In genomic region chr12:76346798-76347420, GRCh38 we compare ENCODE assay signal across 8 cellular contexts. TPM values are rescaled to one million over a fixed set of nuclear protein-coding genes. Genes with fewer than 3 reads are reported as not detected.
DNase-seq lines count a peak whose midpoint lies in the region; ATAC-seq and FAIRE-seq lines count a peak whose summit lies in the region.

No MANE protein-coding gene starts in this region.

- peak overlapping the region; percentile 86 for H3K4me3 ChIP-seq in HAP-1
- no peak overlapping the region for H3K4me3 ChIP-seq in small intestine (ENCODE audit: low read depth in 1 of 2, low read length in 2 of 2)

- intact Hi-C loops in left ventricle myocardium superior (cut with micrococcal nuclease), result loop anchor here (10.0 kb wide), 2 partner anchors 208 to 262 kb away; partner anchors contain the start of genes NAP1L1 and OSBPL8

- 54 to 66% (median 63%) methylated on average over 4 of the region's 4 CpGs for WGBS in small intestine, 3 donors

- H3K36me3 Mint-ChIP-seq in activated naive CD8-positive, alpha-beta T cell treated with anti-CD3 and anti-CD28 coated beads, Interleukin-2, amount 50 U/mL, for 24 hours (ENCODE audit: low read depth), result peaks cover 2% of the 10 kb centered on the region

- in situ Hi-C loops in HAP-1 (cut with MboI; ENCODE audit: low sequenced_read_pairs), result no loop called here

- H3K9me3 ChIP-seq in HAP-1 (no peaks in the 10 kb centered on the region), small intestine (ENCODE audit: control insufficient read depth, low read depth) (no peaks in the 10 kb centered on the region)

- FAIRE-seq in small intestine (lab: Jason Lieb, UNC), result no peak

- no peak overlapping the region for H3K27ac ChIP-seq in small intestine (ENCODE audit: low read depth in 1 of 2, low read length in 1 of 2)

- H3K27me3 Mint-ChIP-seq in activated naive CD8-positive, alpha-beta T cell treated with anti-CD3 and anti-CD28 coated beads, Interleukin-2, amount 50 U/mL, for 24 hours, result no peaks in the 10 kb centered on the region

- H3K4me3 Mint-ChIP-seq in activated naive CD8-positive, alpha-beta T cell treated with anti-CD3 and anti-CD28 coated beads, Interleukin-2, amount 50 U/mL, for 24 hours, result peak overlapping the region; percentile 87

- no peaks in the 10 kb centered on the region for H3K9me3 Mint-ChIP-seq in activated naive CD8-positive, alpha-beta T cell treated with anti-CD3 and anti-CD28 coated beads, Interleukin-2, amount 50 U/mL, for 24 hours

- DNase-seq in NCI-H526 (lab: John Stamatoyannopoulos, UW), result peak; percentile 9 to 49
- DNase-seq in NCI-H526 treated with DMSO at 0.1 percent for 48 hours (lab: John Stamatoyannopoulos, UW), result no peak
- peak; percentile 15 to 33 for DNase-seq in HAP-1 (ENCODE audit: low spot score in 2 of 2)
- DNase-seq in NCI-H460 (ENCODE audit: extremely low read depth, low read depth), result peak; percentile 47
- no peak for DNase-seq in activated naive CD8-positive, alpha-beta T cell treated with anti-CD3 and anti-CD28 coated beads, Interleukin-2, amount 50 U/mL, for 24 hours
- no peak for DNase-seq in left ventricle myocardium superior
- DNase-seq in small intestine, result peak; percentile 11

- H3K4me1 Mint-ChIP-seq in activated naive CD8-positive, alpha-beta T cell treated with anti-CD3 and anti-CD28 coated beads, Interleukin-2, amount 50 U/mL, for 24 hours, result peaks cover 30% of the 10 kb centered on the region

- ATAC-seq in activated naive CD8-positive, alpha-beta T cell treated with anti-CD3 and anti-CD28 coated beads, Interleukin-2, amount 50 U/mL, for 24 hours, result peak; percentile 8
- ATAC-seq in left ventricle myocardium superior, result peak; percentile 69
- no peak for ATAC-seq in HG02981 (IDR thresholded peaks at IDR 0.05; ENCODE audit: unreplicated experiment)

- H3K36me3 ChIP-seq in HAP-1 (replicated peaks) (no peaks in the 10 kb centered on the region), small intestine (ENCODE audit: control insufficient read depth in 2 of 2, insufficient read depth in 2 of 2, low read length in 2 of 2) (no peaks in the 10 kb centered on the region)

- H3K4me1 ChIP-seq in HAP-1 (peaks cover 9% of the 10 kb centered on the region), small intestine (ENCODE audit: control insufficient read depth in 2 of 2, insufficient read depth in 1 of 2, low read depth in 1 of 2, low read length in 1 of 2) (peaks cover 0 to 5% of the 10 kb centered on the region in 2 donors)

- H3K27me3 ChIP-seq in HAP-1 (ENCODE audit: low read depth) (no peaks in the 10 kb centered on the region), small intestine (ENCODE audit: control insufficient read depth in 2 of 2, insufficient read depth in 2 of 2, low read length in 2 of 2) (no peaks in the 10 kb centered on the region)

- peak overlapping the region; percentile 89 for H3K27ac Mint-ChIP-seq in activated naive CD8-positive, alpha-beta T cell treated with anti-CD3 and anti-CD28 coated beads, Interleukin-2, amount 50 U/mL, for 24 hours

RNA-seq across cellular contexts. Expression of gene BBS10, which starts 1.3 kb away (rescaled TPM):
- total RNA-seq in NCI-H460 (2014; rRNA removed; shearing (Covaris generic)), result 16.0 and 19.6 TPM in 2 replicates
- 13.5 TPM in 2 replicates for polyA plus RNA-seq in NCI-H460 (2014; cell fraction: nucleus; rRNA removed)
- total RNA-seq in left ventricle myocardium superior, result 8.3 TPM
- polyA plus RNA-seq in small intestine, result 1 to 10 TPM in 2 of 3 donors, under 1 TPM in 1; 0.67 to 4.0 (median 1.1) TPM

Comparison
In these comparisons a context has a peak if more than half of its experiments do, and no peak if none do; other contexts are left out.
1. DNase-seq: peak in NCI-H526 (2 of 2), HAP-1 (2 of 2), NCI-H460 (single experiment) and small intestine (single experiment); none in NCI-H526 treated with DMSO at 0.1 percent for 48 hours (single experiment), activated naive CD8-positive, alpha-beta T cell treated with anti-CD3 and anti-CD28 coated beads, Interleukin-2, amount 50 U/mL, for 24 hours (single experiment) and left ventricle myocardium superior (single experiment).